In the genomic region with DNA sequence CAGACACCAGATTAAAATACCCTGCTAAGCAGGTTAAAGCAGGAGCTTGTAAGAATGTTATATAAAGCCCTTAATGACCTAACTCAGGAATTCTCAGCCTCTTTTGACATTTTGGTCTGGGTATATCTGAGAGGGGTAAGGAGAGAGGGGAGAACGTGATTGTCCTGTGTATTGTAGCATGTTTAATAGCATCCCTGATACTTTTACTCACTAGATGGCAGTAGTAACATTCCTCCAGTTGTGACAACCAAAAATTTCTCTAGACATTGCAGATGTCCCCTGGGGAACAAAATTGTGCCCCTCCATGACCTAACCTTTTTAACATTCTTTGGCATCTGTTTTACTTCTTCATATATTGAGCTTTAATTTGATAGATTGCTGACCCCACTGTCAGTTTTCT, we compare ENCODE assay signal across 8 cellular contexts. TPM values are rescaled to one million over a fixed set of nuclear protein-coding genes. Genes with fewer than 3 reads are reported as not detected.
DNase-seq lines count a peak whose midpoint lies in the region; ATAC-seq, FAIRE-seq and TF ChIP-seq lines count a peak whose summit lies in the region.

No MANE protein-coding gene starts in this region.

- no peaks in the 10 kb centered on the region for H3K27me3 ChIP-seq in Peyer's patch

- POLR2A ChIA-PET in RWPE1 (lab: Yijun Ruan, JAX; ENCODE audit: low non-redundant PET), result no interaction called here

- CTCF ChIA-PET in RWPE1 (lab: Yijun Ruan, JAX), result interaction anchor here (0.6 to 1.1 kb wide), 2 partner anchors 13 to 319 kb away, joined by 3 to 5 read pairs; no protein-coding TSS in a partner anchor

- H3K4me3 ChIP-seq in Peyer's patch, result no peak overlapping the region

- FAIRE-seq in H54 (lab: Jason Lieb, UNC), result no peak

- ATAC-seq in GM19455 (IDR thresholded peaks at IDR 0.05; ENCODE audit: unreplicated experiment), result peak; percentile 63

- peak; percentile 35 for TF ChIP-seq CTCF in RWPE1 (conservative IDR thresholded peaks at IDR 0.05; ENCODE audit: low read depth)
- TF ChIP-seq CTCF in Peyer's patch (IDR thresholded peaks at IDR 0.05), result peak in 1 of 6 experiments; percentile 3

- DNase-seq in AG20443 (ENCODE audit: low spot score) (peak; percentile 10), RWPE1 (ENCODE audit: low spot score) (no peak), iPS-NIHi7 (ENCODE audit: extremely low spot score) (peak; percentile 9), Peyer's patch (no peak), H54 (ENCODE audit: insufficient read length, low spot score) (no peak), kidney glomerular epithelial cell (lab: John Stamatoyannopoulos, UW) (no peak)
- DNase-seq in activated CD4-positive, CD25-positive, alpha-beta regulatory T cell (lab: John Stamatoyannopoulos, UW), result no peak

- H3K36me3 ChIP-seq in Peyer's patch, result peaks cover 0 to 96% (median 0%) of the 10 kb centered on the region in 3 donors

- no peaks in the 10 kb centered on the region for H3K9me3 ChIP-seq in Peyer's patch

- H3K27ac ChIP-seq in RWPE1 (no peak overlapping the region), Peyer's patch (no peak overlapping the region)

- TF ChIP-seq POLR2A in Peyer's patch (IDR thresholded peaks at IDR 0.05) (no peak), H54 (IDR thresholded peaks at IDR 0.05; ENCODE audit: low read depth, low read length) (no peak)

- H3K4me1 ChIP-seq in Peyer's patch, result no peaks in the 10 kb centered on the region

RNA-seq across cellular contexts. Expression of gene SMARCA5, which starts 17.9 kb away (rescaled TPM):
- total RNA-seq in Peyer's patch, result 10 to 100 TPM; 21.5 to 35.9 (median 26.2) TPM

Comparison
In these comparisons a context has a peak if more than half of its experiments do, and no peak if none do; other contexts are left out.
1. DNase-seq: peak in AG20443 (single experiment) and iPS-NIHi7 (single experiment); none in RWPE1 (single experiment), Peyer's patch (0 of 3), H54 (single experiment), kidney glomerular epithelial cell (single experiment) and activated CD4-positive, CD25-positive, alpha-beta regulatory T cell (0 of 4).